11 cellular contexts compared by ENCODE assay signal in genomic region chr17:68441064-68441770, GRCh38. TPM values are rescaled to one million over a fixed set of nuclear protein-coding genes. Genes with fewer than 3 reads are reported as not detected.
DNase-seq lines count a peak whose midpoint lies in the region; ATAC-seq and TF ChIP-seq lines count a peak whose summit lies in the region.
"Had no signal": no experiment of that assay in that cellular context is flagged by ENCODE, and none has a peak within 500 bp of the region (broad histone marks: within the 10 kb centered on the region; RNA-seq: fewer than 3 reads in every experiment).

No MANE protein-coding gene starts in this region.

- peak overlapping the region; percentile 84 to 95 (median 91) for H3K27ac Mint-ChIP-seq in CD14-positive monocyte
- peak overlapping the region in 5 of 6 donors; percentile 69 to 96 (median 77) for H3K27ac Mint-ChIP-seq in naive B cell

- H3K4me3 ChIP-seq in dorsolateral prefrontal cortex: no peak overlapping the region

- H3K4me3 Mint-ChIP-seq in CD14-positive monocyte: peak overlapping the region; percentile 7 to 70
- H3K4me3 Mint-ChIP-seq in naive B cell: peak overlapping the region in 3 of 8 donors; percentile 4 to 51 (median 26)

- H3K27me3 ChIP-seq in dorsolateral prefrontal cortex: no peaks in the 10 kb centered on the region
- H3K27me3 ChIP-seq: brain microvascular endothelial cell had no signal

- peak overlapping the region in 52 of 59 donors; percentile 1 to 93 (median 58) for H3K27ac ChIP-seq in dorsolateral prefrontal cortex
- H3K27ac ChIP-seq: brain microvascular endothelial cell had no signal

- H3K36me3 Mint-ChIP-seq in CD14-positive monocyte (peaks cover 28 to 32% of the 10 kb centered on the region in 2 donors), naive B cell (no peaks in the 10 kb centered on the region)

- intact Hi-C loops in CD14-positive monocyte (cut with micrococcal nuclease) (loop anchor here in 1 of 2 donors (2.0 kb wide), 1 partner anchor 14 kb away; no protein-coding TSS in a partner anchor), dorsolateral prefrontal cortex (cut with DNase I) (no loop called here)

- DNase-seq in CD14-positive monocyte (ENCODE audit: low spot score) (peak; percentile 52), NOMO-1 (lab: John Stamatoyannopoulos, UW; ENCODE audit: unreplicated experiment in 2 of 2) (peak; percentile 79 to 90), dorsolateral prefrontal cortex (no peak), naive B cell (no peak), ecto neural progenitor cell (ENCODE audit: low spot score) (no peak)
- DNase-seq: brain microvascular endothelial cell, Calu3, NCI-H2029 had no signal

- H3K4me1 Mint-ChIP-seq in CD14-positive monocyte: peaks cover 58% of the 10 kb centered on the region
- H3K4me1 Mint-ChIP-seq in naive B cell: peaks cover 37 to 54% (median 50%) of the 10 kb centered on the region in 3 donors

- H3K9me3 Mint-ChIP-seq in CD14-positive monocyte: peaks cover 0 to 2% (median 0%) of the 10 kb centered on the region in 7 donors
- no peaks in the 10 kb centered on the region for H3K9me3 Mint-ChIP-seq in naive B cell

- TF ChIP-seq CTCF in CD14-positive monocyte (IDR thresholded peaks at IDR 0.05): no peak
- TF ChIP-seq CTCF in dorsolateral prefrontal cortex (IDR thresholded peaks at IDR 0.05 in 54 of 56, conservative IDR thresholded peaks at IDR 0.05 in 2 of 56; ENCODE audit: low read depth in 1 of 56, partially characterized antibody in 56 of 56): no peak

- peaks cover 0 to 1% (median 0%) of the 10 kb centered on the region in 3 donors for H3K27me3 Mint-ChIP-seq in CD14-positive monocyte (ENCODE audit: low read depth in 3 of 3)
- no peaks in the 10 kb centered on the region for H3K27me3 Mint-ChIP-seq in naive B cell

- peak in 1 of 2 donors; percentile 15 for ATAC-seq in naive B cell (ENCODE audit: low read depth in 2 of 2)
- ATAC-seq in GM19452 (IDR thresholded peaks at IDR 0.05; ENCODE audit: unreplicated experiment): no peak
- ATAC-seq in HG02938 (IDR thresholded peaks at IDR 0.05; ENCODE audit: unreplicated experiment): no peak
- no peak for ATAC-seq in GM18909 (IDR thresholded peaks at IDR 0.05; ENCODE audit: poor library complexity, unreplicated experiment)

RNA-seq across cellular contexts. Expression of gene WIPI1, which starts 16.1 kb away (rescaled TPM):
- 10 to 100 TPM; 19.9 to 22.1 TPM for polyA plus RNA-seq in CD14-positive monocyte
- total RNA-seq in dorsolateral prefrontal cortex: 10 to 100 TPM; 15.3 to 48.2 (median 24.5) TPM
- 1 to 10 TPM in 5 of 6 donors, not detected in 1; 1.4 to 4.6 (median 3.1) TPM for polyA plus RNA-seq in naive B cell (ENCODE audit: low read depth in 6 of 6)

Comparison
In these comparisons a context has a peak if more than half of its experiments do, and no peak if none do; other contexts are left out.
1. DNase-seq: peak in CD14-positive monocyte (single experiment) and NOMO-1 (2 of 2); none in dorsolateral prefrontal cortex (0 of 10), naive B cell (single experiment) and ecto neural progenitor cell (single experiment).